ENCODE assay signal across 13 cellular contexts in the genomic region with DNA sequence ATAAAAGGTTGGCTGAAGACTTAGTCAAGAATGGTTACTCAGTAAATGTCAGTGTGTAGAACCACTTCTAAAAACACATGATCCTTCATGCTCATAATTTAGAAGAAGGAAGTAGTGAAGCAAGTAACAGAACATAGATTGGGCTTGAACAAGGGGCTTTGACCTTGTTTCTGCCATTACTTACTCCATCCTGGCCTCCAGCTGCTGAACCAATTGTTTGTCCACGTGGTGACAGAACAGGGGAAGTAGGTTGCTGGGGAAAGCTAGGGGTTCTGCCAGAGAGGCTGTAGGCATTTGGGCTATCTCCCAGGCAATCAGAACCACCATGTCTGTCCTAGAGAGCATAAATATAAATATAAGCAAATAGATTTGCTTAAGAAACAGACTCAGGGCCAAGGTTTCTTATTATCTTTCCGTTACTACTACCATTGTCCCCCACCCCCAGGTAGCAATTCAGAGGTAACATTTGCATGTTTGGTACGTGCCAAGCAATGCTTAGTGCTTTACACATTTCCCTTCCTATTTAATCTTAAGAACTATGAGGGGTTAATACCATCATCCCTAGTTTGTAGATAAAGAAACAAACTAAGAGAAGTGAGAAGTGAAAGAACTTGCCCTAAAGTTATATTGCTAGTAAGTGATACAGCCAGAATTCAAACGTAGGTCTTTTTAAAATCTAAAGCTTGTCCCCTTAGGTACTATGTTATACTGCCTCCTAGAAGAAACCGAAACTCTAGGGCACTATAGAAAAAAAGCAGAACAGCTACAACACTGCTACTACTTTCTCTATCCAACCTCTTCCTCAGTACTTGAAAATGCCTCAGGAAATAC. TPM values are rescaled to one million over a fixed set of nuclear protein-coding genes. Genes with fewer than 3 reads are reported as not detected.
A peak's percentile ranks its signal among the peaks of the same experiment; 100 is the strongest.
DNase-seq lines count a peak whose midpoint lies in the region; ATAC-seq, FAIRE-seq and TF ChIP-seq lines count a peak whose summit lies in the region.
"Had no signal": no experiment of that assay in that cellular context is flagged by ENCODE, and none has a peak within 500 bp of the region (broad histone marks: within the 10 kb centered on the region; RNA-seq: fewer than 3 reads in every experiment).

No MANE protein-coding gene starts in this region.

- H3K36me3 ChIP-seq in CD8-positive, alpha-beta memory T cell (ENCODE audit: insufficient read depth, low read length) = no peaks in the 10 kb centered on the region
- H3K36me3 ChIP-seq in lower lobe of right lung (no peaks in the 10 kb centered on the region), kidney (ENCODE audit: control insufficient read depth in 1 of 2, insufficient read depth in 2 of 2, low read length in 2 of 2) (no peaks in the 10 kb centered on the region)

- H3K27me3 Mint-ChIP-seq in CD8-positive, alpha-beta memory T cell = no peaks in the 10 kb centered on the region

- H3K9me3 Mint-ChIP-seq in CD8-positive, alpha-beta memory T cell = no peaks in the 10 kb centered on the region

- H3K9ac ChIP-seq in kidney (ENCODE audit: low read length in 2 of 2) = no peak overlapping the region

- no peak overlapping the region for H3K27ac ChIP-seq in CD8-positive, alpha-beta memory T cell (ENCODE audit: low read depth, low read length)
- H3K27ac ChIP-seq in lower lobe of right lung (peak overlapping the region; percentile 26), kidney (ENCODE audit: low read depth in 2 of 2, low read length in 2 of 2) (no peak overlapping the region)

- no peak for FAIRE-seq in kidney (lab: Jason Lieb, UNC)

- no peaks in the 10 kb centered on the region for H3K27me3 ChIP-seq in CD8-positive, alpha-beta memory T cell (ENCODE audit: insufficient read depth, low read length, poor library complexity, severe bottlenecking)
- no peaks in the 10 kb centered on the region for H3K27me3 ChIP-seq in lower lobe of right lung (ENCODE audit: low read depth)

- intact Hi-C loops in lower lobe of right lung (cut with DNase I) = loop anchor here (10.0 kb wide), 1 partner anchor 68 kb away; a partner anchor contains a TSS
- intact Hi-C loops in kidney (cut with DNase I) = no loop called here

- peak; percentile 31 for ATAC-seq in GM19395 (IDR thresholded peaks at IDR 0.05; ENCODE audit: unreplicated experiment)
- ATAC-seq in lower lobe of right lung = no peak
- no peak for ATAC-seq in HG03045 (IDR thresholded peaks at IDR 0.05; ENCODE audit: unreplicated experiment)
- ATAC-seq in GM19455 (IDR thresholded peaks at IDR 0.05; ENCODE audit: unreplicated experiment) = no peak
- ATAC-seq: mucosa of descending colon had no signal

- peak overlapping the region; percentile 70 to 86 (median 76) for H3K4me3 Mint-ChIP-seq in CD8-positive, alpha-beta memory T cell

- H3K36me3 Mint-ChIP-seq in CD8-positive, alpha-beta memory T cell = peaks cover 0 to 20% (median 3%) of the 10 kb centered on the region in 3 donors

- peaks cover 79% of the 10 kb centered on the region for H3K4me1 ChIP-seq in CD8-positive, alpha-beta memory T cell (ENCODE audit: insufficient read depth, low read length)
- H3K4me1 ChIP-seq in lower lobe of right lung (peaks cover 25% of the 10 kb centered on the region), kidney (ENCODE audit: control insufficient read depth in 1 of 2, insufficient read depth in 1 of 2, low read depth in 1 of 2, low read length in 2 of 2) (peaks cover 3 to 7% of the 10 kb centered on the region in 2 donors)

- peak overlapping the region; percentile 90 to 98 (median 94) for H3K27ac Mint-ChIP-seq in CD8-positive, alpha-beta memory T cell

- peaks cover 66 to 87% (median 83%) of the 10 kb centered on the region in 3 donors for H3K4me1 Mint-ChIP-seq in CD8-positive, alpha-beta memory T cell

- H3K4me3 ChIP-seq in CD8-positive, alpha-beta memory T cell (ENCODE audit: low read length) = peak overlapping the region; percentile 1
- H3K4me3 ChIP-seq in lower lobe of right lung (no peak overlapping the region), kidney (ENCODE audit: low read length in 2 of 2) (no peak overlapping the region)
- H3K4me3 ChIP-seq: mucosa of descending colon had no signal

- TF ChIP-seq CTCF in lower lobe of right lung (IDR thresholded peaks at IDR 0.05) = no peak
- no peak for TF ChIP-seq CTCF in kidney (IDR thresholded peaks at IDR 0.05; ENCODE audit: borderline replicate concordance, extremely low read depth, insufficient read depth)

- H3K9me3 ChIP-seq in CD8-positive, alpha-beta memory T cell (ENCODE audit: low read length) = no peaks in the 10 kb centered on the region
- H3K9me3 ChIP-seq in lower lobe of right lung (no peaks in the 10 kb centered on the region), kidney (ENCODE audit: control insufficient read depth in 1 of 2, low read length in 2 of 2) (no peaks in the 10 kb centered on the region)
- H3K9me3 ChIP-seq: mucosa of descending colon had no signal

- peak in 2 of 5 donors; percentile 21 to 36 for DNase-seq in CD8-positive, alpha-beta memory T cell
- peak; percentile 43 for DNase-seq in RPMI8226
- DNase-seq in lower lobe of right lung = no peak
- DNase-seq in kidney = no peak
- DNase-seq in NCI-H748 (lab: John Stamatoyannopoulos, UW; ENCODE audit: unreplicated experiment) = no peak
- DNase-seq: DMS 273 treated with DMSO at 0.1 percent for 48 hours; mucosa of descending colon; NCI-H2107; stimulated activated CD4-positive, alpha-beta T cell treated with anti-CD3 and anti-CD28 coated beads, Interleukin-12 subunit alpha, Interleukin-12 subunit beta, amount 100 ng/mL, for 4 hours; stimulated activated naive CD4-positive, alpha-beta T cell treated with Interleukin-2 at 50 U/mL for 16 hours had no signal

- CTCF ChIA-PET in CD8-positive, alpha-beta memory T cell (lab: Charles Lee) = interaction anchor here (1.5 to 13.5 kb wide), 7 partner anchors 10 to 65 kb away, joined by 4 to 478 read pairs (median 85); a partner anchor contains a TSS

- POLR2A ChIA-PET in CD8-positive, alpha-beta memory T cell (lab: Charles Lee) = interaction anchor here (0.5 to 14.4 kb wide), 6 partner anchors 11 to 107 kb away, joined by 3 to 604 read pairs (median 7); a partner anchor contains a TSS

RNA-seq across cellular contexts. Expression of a gene that starts 3.0 kb away (rescaled TPM):
- 10 to 100 TPM; 60.8 to 62.1 TPM for total RNA-seq in CD8-positive, alpha-beta memory T cell
- 32.0 TPM for polyA plus RNA-seq in CD8-positive, alpha-beta memory T cell
- 99.7 TPM for total RNA-seq in lower lobe of right lung
- total RNA-seq in kidney = 100 TPM
- polyA plus RNA-seq in kidney (ENCODE audit: insufficient read depth, low read depth, low replicate concordance) = 35.3 TPM

RNA-seq across cellular contexts. Expression of a gene that starts 44.7 kb away (rescaled TPM):
- total RNA-seq in CD8-positive, alpha-beta memory T cell = 1 to 10 TPM; 7.7 to 9.1 TPM
- polyA plus RNA-seq in CD8-positive, alpha-beta memory T cell = 19.8 TPM
- total RNA-seq in lower lobe of right lung (4.5 TPM), kidney (2.1 TPM)
- 0.73 TPM for polyA plus RNA-seq in kidney (ENCODE audit: insufficient read depth, low read depth, low replicate concordance)

RNA-seq across cellular contexts. Expression of a gene that starts 44.9 kb away (rescaled TPM):
- total RNA-seq in CD8-positive, alpha-beta memory T cell = 1,000 to 10,000 TPM; 4,597 to 4,837 TPM
- polyA plus RNA-seq in CD8-positive, alpha-beta memory T cell = 38,920 TPM
- total RNA-seq in lower lobe of right lung (4,741 TPM), kidney (1,898 TPM)
- 3,515 TPM for polyA plus RNA-seq in kidney (ENCODE audit: insufficient read depth, low read depth, low replicate concordance)
